ENCODE assay signal across 6 cellular contexts in the genomic region with DNA sequence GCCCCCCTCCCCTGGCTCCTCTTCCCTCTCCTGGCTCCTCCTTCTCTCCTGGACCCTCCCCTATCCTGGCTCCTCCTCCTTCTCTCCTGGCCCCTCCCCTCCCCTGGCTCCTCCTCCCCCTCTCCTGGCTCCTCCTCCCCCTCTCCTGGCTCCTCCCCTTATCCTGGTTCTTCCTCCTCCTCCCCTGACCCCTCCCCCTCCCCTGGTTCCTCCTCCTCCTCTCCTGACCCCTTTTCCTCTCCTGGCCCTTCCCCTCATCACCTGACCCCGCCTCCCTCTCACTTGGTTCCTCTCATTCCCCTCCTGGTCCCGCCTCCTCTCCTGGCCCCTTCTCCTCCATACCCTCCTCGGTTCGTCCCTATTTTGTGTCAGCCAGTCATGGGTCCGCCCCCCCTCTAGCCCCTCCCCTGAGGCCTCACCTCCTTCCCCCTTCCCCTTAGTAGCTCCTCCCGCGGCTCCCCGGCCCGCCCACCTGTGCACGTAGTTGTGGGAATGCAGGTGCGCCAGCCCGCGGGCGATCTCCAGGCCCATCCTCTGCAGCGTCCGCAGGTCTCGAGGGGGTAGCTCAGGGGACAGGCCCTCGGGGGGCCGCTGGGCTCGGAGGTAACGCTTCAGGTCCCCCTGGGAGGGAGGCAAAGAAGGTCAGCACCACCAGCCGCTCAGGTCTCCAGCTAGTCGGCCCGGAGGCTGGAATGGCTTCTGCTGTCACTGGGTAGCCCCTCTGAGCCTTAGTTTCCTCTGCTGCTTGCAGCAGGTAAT. TPM values are rescaled to one million over a fixed set of nuclear protein-coding genes. Genes with fewer than 3 reads are reported as not detected.
DNase-seq lines count a peak whose midpoint lies in the region; ATAC-seq and TF ChIP-seq lines count a peak whose summit lies in the region.

No MANE protein-coding gene starts in this region.

- H3K4me3 ChIP-seq in GM23338: peak overlapping the region; percentile 63

- peaks cover 7% of the 10 kb centered on the region; the same call in 1 of the 2 replicates for H3K4me1 ChIP-seq in GM23338 (ENCODE audit: insufficient read depth)

- H3K4me2 ChIP-seq in GM23338: peak overlapping the region; percentile 85

- DNase-seq in GM23338 (ENCODE audit: low spot score) (peak; percentile 100), NOMO-1 treated with DMSO at 0.1 percent for 48 hours (lab: John Stamatoyannopoulos, UW; ENCODE audit: unreplicated experiment) (peak; percentile 97), activated gamma-delta T cell treated with Interleukin-2 at 50 U/mL for 16 hours (peak; percentile 55), memory B cell (ENCODE audit: low spot score in 2 of 2) (peak in 1 of 2 donors; percentile 63)

- H3K27me3 ChIP-seq in GM23338 (ENCODE audit: insufficient read depth): no peaks in the 10 kb centered on the region

- H3K27me3 Mint-ChIP-seq in GM23338 (ENCODE audit: insufficient read depth, low read depth, poor library complexity) (peaks cover 21% of the 10 kb centered on the region), memory B cell (peaks cover 13% of the 10 kb centered on the region)

- H3F3A ChIP-seq in GM23338 (replicated peaks; ENCODE audit: low read depth): peaks cover 6% of the 10 kb centered on the region; the same call in 1 of the 2 replicates

- no peaks in the 10 kb centered on the region for H4K20me1 ChIP-seq in GM23338 (replicated peaks; ENCODE audit: insufficient read depth)

- H3K9me3 Mint-ChIP-seq in GM23338: no peaks in the 10 kb centered on the region
- H3K9me3 Mint-ChIP-seq in memory B cell: no peaks in the 10 kb centered on the region

- H3K27ac ChIP-seq in GM23338 (ENCODE audit: low read depth): no peak overlapping the region

- no peaks in the 10 kb centered on the region for H3K36me3 ChIP-seq in GM23338 (ENCODE audit: insufficient read depth)

- no peaks in the 10 kb centered on the region for H3K9me2 ChIP-seq in GM23338 (ENCODE audit: insufficient read depth)

- ATAC-seq in GM23338 (peak; percentile 78), memory B cell (ENCODE audit: low read depth) (peak; percentile 76), HG03565 (IDR thresholded peaks at IDR 0.05; ENCODE audit: unreplicated experiment) (no peak), GM18519 (IDR thresholded peaks at IDR 0.05; ENCODE audit: low FRiP score, unreplicated experiment) (no peak)

- H3K4me1 Mint-ChIP-seq in GM23338 (peaks cover 16% of the 10 kb centered on the region), memory B cell (peaks cover 23% of the 10 kb centered on the region)

- TF ChIP-seq CTCF in GM23338 (conservative IDR thresholded peaks at IDR 0.05; ENCODE audit: low read depth in 2 of 2): no peak

- H2AFZ ChIP-seq in GM23338: 0 out of 2 replicates have a peak overlapping the region, but pooled peaks have one; percentile 63

- no peak overlapping the region; the same call in 1 of the 2 replicates for H3K27ac Mint-ChIP-seq in GM23338
- peak overlapping the region; percentile 55 for H3K27ac Mint-ChIP-seq in memory B cell

- H3K4me3 Mint-ChIP-seq in GM23338 (peak overlapping the region; percentile 70), memory B cell (peak overlapping the region; percentile 74)

- no peaks in the 10 kb centered on the region for H3K79me2 ChIP-seq in GM23338 (replicated peaks; ENCODE audit: insufficient read depth)

- no peaks in the 10 kb centered on the region; the same call in 2 of the 3 replicates for H3K36me3 Mint-ChIP-seq in GM23338 (ENCODE audit: low read depth)
- no peaks in the 10 kb centered on the region for H3K36me3 Mint-ChIP-seq in memory B cell

TF ChIP-seq in GM23338, 12 proteins besides CTCF, POLR2A, EP300 and RAD21:
- TF ChIP-seq CREB1 (CRISPR knock-in tag; IDR thresholded peaks at IDR 0.05; ENCODE audit: low read depth) (no peak), POLR2AphosphoS5 (IDR thresholded peaks at IDR 0.05; ENCODE audit: low read depth) (peak; percentile 65)

RNA-seq across cellular contexts. Expression of a gene that starts 9.5 kb away (rescaled TPM):
- total RNA-seq in GM23338 (2014; rRNA removed; shearing (Covaris generic)): 5.7 and 11.8 TPM in 2 replicates
- polyA plus RNA-seq in GM23338 (2016; fragmentation: Nextera tagmentation; extraction: Ambion mirVana): 1.6 and 2.0 TPM in 2 replicates

RNA-seq across cellular contexts. Expression of a gene that starts 33.0 kb away (rescaled TPM):
- total RNA-seq in GM23338 (2014; rRNA removed; shearing (Covaris generic)): 42.6 and 60.4 TPM in 2 replicates
- polyA plus RNA-seq in GM23338 (2016; fragmentation: Nextera tagmentation; extraction: Ambion mirVana): 38.8 and 41.1 TPM in 2 replicates

RNA-seq across cellular contexts. Expression of a gene that starts 46.8 kb away (rescaled TPM):
- 0.94 and 1.2 TPM in 2 replicates for total RNA-seq in GM23338 (2014; rRNA removed; shearing (Covaris generic))
- 0.73 and 0.81 TPM in 2 replicates for polyA plus RNA-seq in GM23338 (2016; fragmentation: Nextera tagmentation; extraction: Ambion mirVana)

RNA-seq across cellular contexts. Expression of a gene that starts 49.8 kb away (rescaled TPM):
- 1.3 TPM in 1 of 2 replicates, not detected in the other for total RNA-seq in GM23338 (2014; rRNA removed; shearing (Covaris generic))
- polyA plus RNA-seq in GM23338 (2016; fragmentation: Nextera tagmentation; extraction: Ambion mirVana): 2.3 and 2.5 TPM in 2 replicates

RNA-seq across cellular contexts. Expression of a gene that starts 56.4 kb away (rescaled TPM):
- 58.0 and 64.6 TPM in 2 replicates for total RNA-seq in GM23338 (2014; rRNA removed; shearing (Covaris generic))
- polyA plus RNA-seq in GM23338 (2016; fragmentation: Nextera tagmentation; extraction: Ambion mirVana): 23.2 and 25.8 TPM in 2 replicates

Comparison
In these comparisons a context has a peak if more than half of its experiments do, and no peak if none do; other contexts are left out.
1. ATAC-seq: peak in GM23338 (single experiment) and memory B cell (single experiment); none in HG03565 (single experiment) and GM18519 (single experiment).